9 cellular contexts compared by ENCODE assay signal in genomic region chr19:52191374-52191773, GRCh38. TPM values are rescaled to one million over a fixed set of nuclear protein-coding genes. Genes with fewer than 3 reads are reported as not detected.
DNase-seq lines count a peak whose midpoint lies in the region; TF ChIP-seq lines count a peak whose summit lies in the region.
"Had no signal": no experiment of that assay in that cellular context is flagged by ENCODE, and none has a peak within 500 bp of the region (broad histone marks: within the 10 kb centered on the region; RNA-seq: fewer than 3 reads in every experiment).

No MANE protein-coding gene starts in this region.

- DNase-seq in HFF-Myc (ENCODE audit: extremely low read depth, low read depth) (no peak), NCI-H510A (lab: John Stamatoyannopoulos, UW) (no peak), GM13977 (ENCODE audit: low spot score) (no peak), NCI-H2196 (lab: John Stamatoyannopoulos, UW; ENCODE audit: unreplicated experiment) (no peak), NCI-H524 treated with DMSO at 0.1 percent for 48 hours (lab: John Stamatoyannopoulos, UW) (no peak)
- no peak for DNase-seq in activated CD4-positive, alpha-beta memory T cell treated with anti-CD3 and anti-CD28 coated beads, Interleukin-2, amount 10 ng/mL, durations not matched to agents 7 days and 5 days
- DNase-seq: GOT3 had no signal

- peak overlapping the region in 14 of 21 experiments; percentile 91 to 100 (median 99) for H3K27ac ChIP-seq in skin epidermis

- H3K27me3 Mint-ChIP-seq in activated CD4-positive, alpha-beta memory T cell treated with anti-CD3 and anti-CD28 coated beads, Interleukin-2, amount 10 ng/mL, durations not matched to agents 7 days and 5 days: no peaks in the 10 kb centered on the region

- peaks cover 52% of the 10 kb centered on the region for H3K36me3 Mint-ChIP-seq in activated CD4-positive, alpha-beta memory T cell treated with anti-CD3 and anti-CD28 coated beads, Interleukin-2, amount 10 ng/mL, durations not matched to agents 7 days and 5 days (ENCODE audit: low read depth)

- no peak for TF ChIP-seq CTCF in HFF-Myc (IDR thresholded peaks at IDR 0.05; ENCODE audit: low read depth, low read length, missing control alignments)
- no peak for TF ChIP-seq CTCF in GM13977 (IDR thresholded peaks at IDR 0.05; ENCODE audit: extremely low read depth, insufficient read depth, missing control alignments)

- peaks cover 13% of the 10 kb centered on the region for H3K9me3 Mint-ChIP-seq in activated CD4-positive, alpha-beta memory T cell treated with anti-CD3 and anti-CD28 coated beads, Interleukin-2, amount 10 ng/mL, durations not matched to agents 7 days and 5 days

- H3K4me3 ChIP-seq in HFF-Myc (replicated peaks; ENCODE audit: low read depth, low read length) (peak overlapping the region; percentile 87), iPS-11a (ENCODE audit: low read depth, low read length) (peak overlapping the region; percentile 98), skin epidermis (peak overlapping the region; percentile 69 to 92 (median 80))

- in situ Hi-C loops in GM13977 (cut with MboI; ENCODE audit: low pct_unique_long_range_greater_than_20kb, low sequenced_read_pairs, unreplicated experiment): no loop called here

- peaks cover 38% of the 10 kb centered on the region for H3K4me1 Mint-ChIP-seq in activated CD4-positive, alpha-beta memory T cell treated with anti-CD3 and anti-CD28 coated beads, Interleukin-2, amount 10 ng/mL, durations not matched to agents 7 days and 5 days

- peak overlapping the region; percentile 97 for H3K4me3 Mint-ChIP-seq in activated CD4-positive, alpha-beta memory T cell treated with anti-CD3 and anti-CD28 coated beads, Interleukin-2, amount 10 ng/mL, durations not matched to agents 7 days and 5 days

- H3K27ac Mint-ChIP-seq in activated CD4-positive, alpha-beta memory T cell treated with anti-CD3 and anti-CD28 coated beads, Interleukin-2, amount 10 ng/mL, durations not matched to agents 7 days and 5 days: peak overlapping the region; percentile 98

- CTCF ChIA-PET in activated CD4-positive, alpha-beta memory T cell treated with anti-CD3 and anti-CD28 coated beads, Interleukin-2, amount 10 ng/mL, durations not matched to agents 7 days and 5 days (lab: Charles Lee): interaction anchor here (1.1 kb wide), 1 partner anchor 46 kb away, joined by 3 read pairs; no protein-coding TSS in a partner anchor

- POLR2A ChIA-PET in activated CD4-positive, alpha-beta memory T cell treated with anti-CD3 and anti-CD28 coated beads, Interleukin-2, amount 10 ng/mL, durations not matched to agents 7 days and 5 days (lab: Charles Lee): no interaction called here

RNA-seq across cellular contexts. Expression of gene PPP2R1A, which starts 1.5 kb away (rescaled TPM):
- total RNA-seq in activated CD4-positive, alpha-beta memory T cell treated with anti-CD3 and anti-CD28 coated beads, Interleukin-2, amount 10 ng/mL, durations not matched to agents 7 days and 5 days: 100 to 1,000 TPM; 203 to 209 TPM

RNA-seq across cellular contexts. Expression of gene ZNF836, which starts 20.0 kb away (rescaled TPM):
- total RNA-seq in activated CD4-positive, alpha-beta memory T cell treated with anti-CD3 and anti-CD28 coated beads, Interleukin-2, amount 10 ng/mL, durations not matched to agents 7 days and 5 days: 10 to 100 TPM; 17.3 to 18.0 TPM

RNA-seq across cellular contexts. Expression of gene ZNF616, which starts 51.6 kb away (rescaled TPM):
- total RNA-seq in activated CD4-positive, alpha-beta memory T cell treated with anti-CD3 and anti-CD28 coated beads, Interleukin-2, amount 10 ng/mL, durations not matched to agents 7 days and 5 days: 1 to 10 TPM; 7.9 to 8.5 TPM
